ENCODE assay signal across 17 cellular contexts in genomic region chr20:41571006-41571405, GRCh38. TPM values are rescaled to one million over a fixed set of nuclear protein-coding genes. Genes with fewer than 3 reads are reported as not detected.
A peak's percentile ranks its signal among the peaks of the same experiment; 100 is the strongest.
DNase-seq lines count a peak whose midpoint lies in the region; ATAC-seq and TF ChIP-seq lines count a peak whose summit lies in the region.
"Had no signal": no experiment of that assay in that cellular context is flagged by ENCODE, and none has a peak within 500 bp of the region (broad histone marks: within the 10 kb centered on the region; RNA-seq: fewer than 3 reads in every experiment).

No MANE protein-coding gene starts in this region.

- peaks cover 25% of the 10 kb centered on the region for H3K4me1 ChIP-seq in cardiac muscle cell (ENCODE audit: low read depth)

- no peak for ATAC-seq in left cardiac atrium
- ATAC-seq in memory B cell (ENCODE audit: low read depth): no peak
- ATAC-seq in stimulated activated effector memory CD8-positive, alpha-beta T cell treated with anti-CD3 and anti-CD28 coated beads, Interleukin-12 subunit alpha, Interleukin-12 subunit beta, amount 100 ng/mL, for 72 hours: no peak
- no peak for ATAC-seq in T-helper 17 cell

- H3K27me3 Mint-ChIP-seq in memory B cell (no peaks in the 10 kb centered on the region), T-helper 17 cell (no peaks in the 10 kb centered on the region)

- no peaks in the 10 kb centered on the region for H3K27me3 ChIP-seq in cardiac muscle cell
- H3K27me3 ChIP-seq: BLaER1 had no signal

- no peaks in the 10 kb centered on the region for H3K9me3 ChIP-seq in cardiac muscle cell (ENCODE audit: low read depth)
- peaks cover 4% of the 10 kb centered on the region for H3K9me3 ChIP-seq in T-helper 17 cell (ENCODE audit: control insufficient read depth, low read length, poor library complexity, severe bottlenecking)
- H3K9me3 ChIP-seq: SK-N-SH had no signal

- peak overlapping the region; percentile 71 for H3K27ac ChIP-seq in cardiac muscle cell
- H3K27ac ChIP-seq in VCaP: peak overlapping the region; percentile 55
- H3K27ac ChIP-seq: BLaER1 had no signal

- no peaks in the 10 kb centered on the region for H3K36me3 ChIP-seq in cardiac muscle cell

- DNase-seq in cardiac muscle cell (ENCODE audit: low read depth in 1 of 2, low spot score in 1 of 2) (no peak), left cardiac atrium (no peak), memory B cell (ENCODE audit: low spot score in 2 of 2) (no peak), T-helper 17 cell (no peak), NCI-H146 treated with DMSO at 0.1 percent for 48 hours (lab: John Stamatoyannopoulos, UW; ENCODE audit: unreplicated experiment) (no peak)
- no peak for DNase-seq in stimulated activated effector memory CD8-positive, alpha-beta T cell treated with anti-CD3 and anti-CD28 coated beads, Interleukin-12 subunit alpha, Interleukin-12 subunit beta, amount 100 ng/mL, for 72 hours (ENCODE audit: low spot score in 2 of 2)
- DNase-seq in stimulated activated CD4-positive, alpha-beta T cell treated with anti-CD3 and anti-CD28 coated beads, Interleukin-4, amount 100 ng/mL, for 4 hours: no peak
- DNase-seq: GDM1, GOT3, Karpas-422, NCI-H1436, NCI-H2081 treated with DMSO at 0.1 percent for 48 hours, NCI-H510A treated with DMSO at 0.1 percent for 48 hours, Right ventricle myocardium superior, SK-N-SH had no signal

- H3K36me3 Mint-ChIP-seq in memory B cell (peaks cover 16% of the 10 kb centered on the region), T-helper 17 cell (ENCODE audit: low read depth) (no peaks in the 10 kb centered on the region)
- no peaks in the 10 kb centered on the region for H3K36me3 Mint-ChIP-seq in stimulated activated effector memory CD8-positive, alpha-beta T cell treated with anti-CD3 and anti-CD28 coated beads, Interleukin-12 subunit alpha, Interleukin-12 subunit beta, amount 100 ng/mL, for 72 hours

- peaks cover 3% of the 10 kb centered on the region for H3K9me3 Mint-ChIP-seq in memory B cell
- H3K9me3 Mint-ChIP-seq in stimulated activated effector memory CD8-positive, alpha-beta T cell treated with anti-CD3 and anti-CD28 coated beads, Interleukin-12 subunit alpha, Interleukin-12 subunit beta, amount 100 ng/mL, for 72 hours: peaks cover 2% of the 10 kb centered on the region

- H3K4me1 Mint-ChIP-seq in memory B cell: peaks cover 56% of the 10 kb centered on the region
- peaks cover 47% of the 10 kb centered on the region for H3K4me1 Mint-ChIP-seq in stimulated activated effector memory CD8-positive, alpha-beta T cell treated with anti-CD3 and anti-CD28 coated beads, Interleukin-12 subunit alpha, Interleukin-12 subunit beta, amount 100 ng/mL, for 72 hours
- H3K4me1 Mint-ChIP-seq in T-helper 17 cell: peaks cover 48% of the 10 kb centered on the region

- no peak overlapping the region for H3K4me3 Mint-ChIP-seq in memory B cell
- H3K4me3 Mint-ChIP-seq in stimulated activated effector memory CD8-positive, alpha-beta T cell treated with anti-CD3 and anti-CD28 coated beads, Interleukin-12 subunit alpha, Interleukin-12 subunit beta, amount 100 ng/mL, for 72 hours: no peak overlapping the region
- no peak overlapping the region for H3K4me3 Mint-ChIP-seq in T-helper 17 cell

- intact Hi-C loops in left cardiac atrium (cut with DNase I): no loop called here

- TF ChIP-seq CTCF in cardiac muscle cell (IDR thresholded peaks at IDR 0.05; ENCODE audit: low read depth, low read length) (no peak), VCaP (conservative IDR thresholded peaks at IDR 0.05) (no peak)

- peak overlapping the region; percentile 5 for H3K27ac Mint-ChIP-seq in memory B cell
- peak overlapping the region; percentile 60 for H3K27ac Mint-ChIP-seq in stimulated activated effector memory CD8-positive, alpha-beta T cell treated with anti-CD3 and anti-CD28 coated beads, Interleukin-12 subunit alpha, Interleukin-12 subunit beta, amount 100 ng/mL, for 72 hours
- no peak overlapping the region for H3K27ac Mint-ChIP-seq in T-helper 17 cell

- H3K4me3 ChIP-seq in cardiac muscle cell: no peak overlapping the region
- H3K4me3 ChIP-seq: BLaER1 had no signal

RNA-seq across cellular contexts. Expression of gene CHD6, which starts 47.2 kb away (rescaled TPM):
- total RNA-seq in cardiac muscle cell (29.3 and 61.9 TPM in 2 replicates), left cardiac atrium (10 to 100 TPM; 35.6 to 36.5 TPM), T-helper 17 cell (10 to 100 TPM; 83.3 to 87.0 TPM)
- 56.3 and 75.5 TPM in 2 replicates for polyA plus RNA-seq in cardiac muscle cell
